26 cellular contexts compared by ENCODE assay signal in the genomic region with DNA sequence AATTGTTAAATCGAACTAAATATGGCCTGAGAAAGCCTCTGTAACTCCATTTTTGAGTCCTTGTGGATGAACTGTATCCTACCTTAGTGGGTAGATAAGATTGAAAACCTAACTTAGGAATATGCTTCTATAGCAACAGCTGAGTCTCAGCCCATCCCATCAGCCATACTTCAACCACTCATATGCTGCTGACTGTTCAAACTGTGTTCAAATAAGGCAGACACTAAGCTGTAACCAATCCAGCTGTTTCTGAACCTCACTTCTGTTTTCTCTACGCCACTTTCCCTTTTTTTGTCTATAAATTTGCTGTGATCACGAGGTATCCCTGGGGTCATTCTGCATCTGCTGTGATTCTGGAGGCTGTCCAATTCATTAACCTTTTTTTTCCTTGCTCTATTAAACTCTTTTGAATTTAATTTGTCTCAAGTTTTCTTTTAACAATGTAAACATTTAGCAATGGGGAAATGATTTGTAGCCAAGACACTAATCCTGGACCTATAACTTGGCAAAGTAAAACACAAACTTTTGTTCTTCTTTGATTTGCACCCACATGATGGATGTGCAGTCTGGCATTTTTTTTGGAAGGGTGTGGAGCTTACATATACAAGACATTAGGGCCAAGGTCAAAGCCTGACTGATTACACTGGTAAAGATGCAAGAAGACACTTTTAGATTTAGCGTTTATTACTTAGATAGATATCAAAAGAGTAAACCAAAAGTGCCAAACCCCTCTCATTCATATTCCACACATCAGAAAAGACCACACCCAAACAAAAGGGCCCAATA. TPM values are rescaled to one million over a fixed set of nuclear protein-coding genes. Genes with fewer than 3 reads are reported as not detected.
DNase-seq lines count a peak whose midpoint lies in the region; ATAC-seq, FAIRE-seq and TF ChIP-seq lines count a peak whose summit lies in the region.
"Had no signal": no experiment of that assay in that cellular context is flagged by ENCODE, and none has a peak within 500 bp of the region (broad histone marks: within the 10 kb centered on the region; RNA-seq: fewer than 3 reads in every experiment).

No MANE protein-coding gene starts in this region.

- H3K9me3 ChIP-seq in H9 (ENCODE audit: control insufficient read depth, low read depth, low read length) (no peaks in the 10 kb centered on the region), endothelial cell of umbilical vein (replicated peaks; ENCODE audit: control insufficient read depth, insufficient read depth, low read length) (no peaks in the 10 kb centered on the region)
- H3K9me3 ChIP-seq: A549, BE2C, SJCRH30 had no signal

- H3K27me3 ChIP-seq in H9 (ENCODE audit: insufficient read depth, low read length) (no peaks in the 10 kb centered on the region), endothelial cell of umbilical vein (ENCODE audit: control insufficient read depth in 2 of 2, insufficient read depth in 2 of 2, low read length in 2 of 2) (no peaks in the 10 kb centered on the region), mesendoderm (ENCODE audit: insufficient read depth, low read length, poor library complexity) (no peaks in the 10 kb centered on the region)
- H3K27me3 ChIP-seq: SJCRH30 had no signal

- no peaks in the 10 kb centered on the region; a peak in 1 of 5 replicates for H3K9me3 Mint-ChIP-seq in H9
- H3K9me3 Mint-ChIP-seq: IgD-negative memory B cell had no signal

- CTCF ChIA-PET in endothelial cell of umbilical vein (lab: Charles Lee), result interaction anchor here (1.0 to 12.6 kb wide), 3 partner anchors 15 to 70 kb away, joined by 3 to 170 read pairs (median 3); a partner anchor contains a TSS

- intact Hi-C loops in endothelial cell of umbilical vein (cut with micrococcal nuclease), result no loop called here

- no TSS peak for BruUV-seq in endothelial cell of umbilical vein (replicated peaks; lab: Mats Ljungman, UMichigan)

- H3K9ac ChIP-seq in H9 (ENCODE audit: extremely low read depth, insufficient read length, low read length), result no peak overlapping the region
- no peak overlapping the region for H3K9ac ChIP-seq in endothelial cell of umbilical vein (replicated peaks; ENCODE audit: extremely low read depth, insufficient read depth, low read length)
- no peak overlapping the region for H3K9ac ChIP-seq in mesendoderm (ENCODE audit: low read length)
- H3K9ac ChIP-seq: GM23248 had no signal

- peak overlapping the region; percentile 39 for H3K27ac ChIP-seq in H9 (ENCODE audit: insufficient read length, low read depth, low read length)
- H3K27ac ChIP-seq in endothelial cell of umbilical vein (ENCODE audit: insufficient read depth, low read depth, low read length), result no peak overlapping the region
- no peak overlapping the region for H3K27ac ChIP-seq in mesendoderm (ENCODE audit: low read depth, low read length)
- H3K27ac ChIP-seq: A549, GM23248, SJCRH30 had no signal

- POLR2A ChIA-PET in endothelial cell of umbilical vein (lab: Charles Lee), result no interaction called here

- H2BK5ac ChIP-seq in H9 (ENCODE audit: insufficient read length, low read length) (no peak overlapping the region), mesendoderm (ENCODE audit: low read length) (peak overlapping the region; percentile 45)

- no peak overlapping the region for H2BK15ac ChIP-seq in H9 (ENCODE audit: low read depth, low read length)
- no peak overlapping the region for H2BK15ac ChIP-seq in mesendoderm (replicated peaks; ENCODE audit: low read depth)

- no peaks in the 10 kb centered on the region for H3K79me1 ChIP-seq in H9 (ENCODE audit: insufficient read depth, low read depth, low read length, poor library complexity, severe bottlenecking)
- H3K79me1 ChIP-seq in mesendoderm (ENCODE audit: low read length), result peaks cover 1% of the 10 kb centered on the region

- H4K5ac ChIP-seq in H9 (ENCODE audit: insufficient read length, low read depth, low read length) (no peak overlapping the region), mesendoderm (ENCODE audit: low read length) (no peak overlapping the region)

- no peak for FAIRE-seq in endothelial cell of umbilical vein (lab: Jason Lieb, UNC)
- FAIRE-seq: A549, GM12878, RCC 7860 had no signal

- no peak overlapping the region for H4K8ac ChIP-seq in H9 (replicated peaks; ENCODE audit: insufficient read length, low read depth, low read length)
- H4K8ac ChIP-seq in mesendoderm (ENCODE audit: low read depth, low read length), result no peak overlapping the region

- no peak overlapping the region for H3K4me3 ChIP-seq in endothelial cell of umbilical vein (replicated peaks in 1 of 3; ENCODE audit: insufficient read depth in 1 of 3, low read depth in 1 of 3, low read length in 3 of 3)
- H3K4me3 ChIP-seq in mesendoderm (ENCODE audit: low read length), result no peak overlapping the region
- H3K4me3 ChIP-seq: A549, GM12878, GM23248, SJCRH30 had no signal

- H4K20me1 ChIP-seq in H9 (ENCODE audit: control insufficient read depth, insufficient read depth, insufficient read length) (no peaks in the 10 kb centered on the region), endothelial cell of umbilical vein (replicated peaks; ENCODE audit: control insufficient read depth, extremely low read depth, insufficient read depth, low read length) (no peaks in the 10 kb centered on the region)

- H2BK12ac ChIP-seq in H9 (ENCODE audit: insufficient read length, low read depth, low read length), result no peak overlapping the region

- no peak overlapping the region for H3K4ac ChIP-seq in H9 (ENCODE audit: low read depth, low read length)
- H3K4ac ChIP-seq in mesendoderm (ENCODE audit: low read depth, low read length), result no peak overlapping the region

- H3K27me3 Mint-ChIP-seq in H9 (ENCODE audit: low read depth), result no peaks in the 10 kb centered on the region
- H3K27me3 Mint-ChIP-seq: IgD-negative memory B cell had no signal

- ATAC-seq in GM18907 (IDR thresholded peaks at IDR 0.05; ENCODE audit: unreplicated experiment), result no peak
- ATAC-seq: A549, GM12878, HCT116 had no signal

- H3K36me3 ChIP-seq in endothelial cell of umbilical vein (ENCODE audit: control insufficient read depth in 2 of 2, extremely low read depth in 1 of 2, insufficient read depth in 2 of 2, low read length in 2 of 2), result no peaks in the 10 kb centered on the region
- H3K36me3 ChIP-seq in mesendoderm (ENCODE audit: control insufficient read depth, insufficient read depth, low read length), result no peaks in the 10 kb centered on the region
- H3K36me3 ChIP-seq: BE2C, SJCRH30 had no signal

- peaks cover 39 to 91% of the 10 kb centered on the region in 2 experiments for H3K4me1 Mint-ChIP-seq in H9
- H3K4me1 Mint-ChIP-seq: IgD-negative memory B cell had no signal

- WGBS in H9 (ENCODE audit: extremely low coverage, insufficient read length, low lambda C conversion rate), result no CpG with 5 or more reads among the region's 4 CpGs
- WGBS in mesendoderm (ENCODE audit: extremely low coverage, insufficient coverage, low lambda C conversion rate), result no CpG with 5 or more reads among the region's 4 CpGs

- no peak overlapping the region for H3T11ph ChIP-seq in H9 (ENCODE audit: low read length)

- no peaks in the 10 kb centered on the region for H3K79me2 ChIP-seq in H9 (ENCODE audit: insufficient read depth, low read length)
- no peaks in the 10 kb centered on the region for H3K79me2 ChIP-seq in endothelial cell of umbilical vein (ENCODE audit: control insufficient read depth, insufficient read depth, low read length)
- H3K79me2 ChIP-seq in mesendoderm (ENCODE audit: control insufficient read depth, insufficient read depth, low read length), result peaks cover 11% of the 10 kb centered on the region

- H3K27ac Mint-ChIP-seq in H9, result peak overlapping the region in 2 of 3 experiments; percentile 14 to 36; a peak in 3 of 7 replicates
- H3K27ac Mint-ChIP-seq: IgD-negative memory B cell had no signal

- H2AK5ac ChIP-seq in H9 (ENCODE audit: insufficient read length, low read length) (no peak overlapping the region), mesendoderm (ENCODE audit: low read length) (no peak overlapping the region)

- no peak overlapping the region for H4K91ac ChIP-seq in H9 (ENCODE audit: insufficient read length, low read depth, low read length)

- no peak overlapping the region for H3K4me3 Mint-ChIP-seq in H9
- H3K4me3 Mint-ChIP-seq: IgD-negative memory B cell had no signal

- H2BK20ac ChIP-seq in H9 (ENCODE audit: low read depth, low read length, poor library complexity, severe bottlenecking), result no peak overlapping the region

- TF ChIP-seq POLR2A in endothelial cell of umbilical vein (IDR thresholded peaks at IDR 0.05; ENCODE audit: low read depth, low read length), result no peak

- H3K4me2 ChIP-seq in H9 (ENCODE audit: insufficient read depth, insufficient read length, low read length), result no peak overlapping the region
- no peak overlapping the region for H3K4me2 ChIP-seq in endothelial cell of umbilical vein (ENCODE audit: insufficient read depth, low read length)
- H3K4me2 ChIP-seq in mesendoderm (ENCODE audit: low read length), result no peak overlapping the region
- H3K4me2 ChIP-seq: A549 had no signal

- dilution Hi-C loops in endothelial cell of umbilical vein (cut with MboI; ENCODE audit: extremely low pct_ligation_motif_present, low sequenced_read_pairs), result no loop called here

- H3K18ac ChIP-seq in H9 (ENCODE audit: insufficient read length, low read depth, low read length) (no peak overlapping the region), mesendoderm (ENCODE audit: low read length) (no peak overlapping the region)

- H3K56ac ChIP-seq in H9 (ENCODE audit: insufficient read length, low read depth, low read length), result no peak overlapping the region
- H3K56ac ChIP-seq in mesendoderm (ENCODE audit: low read length), result peak overlapping the region; percentile 22

- H3K14ac ChIP-seq in H9 (ENCODE audit: insufficient read depth, low read length), result no peak overlapping the region

- H3K4me1 ChIP-seq in H9 (ENCODE audit: insufficient read depth, low read length), result peaks cover 14% of the 10 kb centered on the region; the same call in 1 of the 2 replicates
- H3K4me1 ChIP-seq in endothelial cell of umbilical vein (ENCODE audit: control insufficient read depth, extremely low read depth, insufficient read depth, low read length), result no peaks in the 10 kb centered on the region
- H3K4me1 ChIP-seq in mesendoderm (ENCODE audit: control insufficient read depth, low read depth, low read length), result peaks cover 10% of the 10 kb centered on the region
- H3K4me1 ChIP-seq: A549, BE2C had no signal

- H3K23me2 ChIP-seq in H9 (ENCODE audit: insufficient read length, low read depth, low read length, poor library complexity, severe bottlenecking), result no peaks in the 10 kb centered on the region

- no peak overlapping the region for H2AFZ ChIP-seq in H9 (ENCODE audit: low read length)
- no peak overlapping the region for H2AFZ ChIP-seq in endothelial cell of umbilical vein (ENCODE audit: low read depth, low read length)
- H2AFZ ChIP-seq: GM23248 had no signal

- no peak for TF ChIP-seq CTCF in H9 (conservative IDR thresholded peaks at IDR 0.05)
- TF ChIP-seq CTCF in endothelial cell of umbilical vein (IDR thresholded peaks at IDR 0.05; ENCODE audit: extremely low read depth in 1 of 2, insufficient read depth in 1 of 2, low read depth in 1 of 2, low read length in 2 of 2), result no peak

- H2BK120ac ChIP-seq in H9 (ENCODE audit: low read depth, low read length, poor library complexity, severe bottlenecking), result no peak overlapping the region
- no peak overlapping the region for H2BK120ac ChIP-seq in mesendoderm (ENCODE audit: low read depth, low read length)

- in situ Hi-C loops in KBM-7 (cut with MboI; ENCODE audit: low pct_unique_long_range_greater_than_20kb, low sequenced_read_pairs), result no loop called here

- no peaks in the 10 kb centered on the region for H3K9me1 ChIP-seq in endothelial cell of umbilical vein (replicated peaks; ENCODE audit: control insufficient read depth, extremely low read depth, insufficient read depth, low read length)

- DNase-seq in H9 (no peak), NCI-H1105 (lab: John Stamatoyannopoulos, UW) (peak; percentile 6), endothelial cell of umbilical vein (ENCODE audit: low read depth, low spot score) (peak; percentile 37), mesendoderm (no peak), KBM-7 (no peak), anterior cingulate cortex (lab: John Stamatoyannopoulos, UW) (no peak)
- DNase-seq in stimulated activated CD4-positive, alpha-beta T cell treated with anti-CD3 and anti-CD28 coated beads, Interleukin-4, amount 100 ng/mL, for 24 hours, result no peak
- DNase-seq: BE2C, DMS79 treated with DMSO at 0.1 percent for 48 hours, GM23248, Karpas-422, NCI-H1417 treated with DMSO at 0.1 percent for 48 hours, NCI-H187, NCI-H2107, NCI-H446 treated with DMSO at 0.1 percent for 48 hours, NCI-H526 treated with DMSO at 0.1 percent for 48 hours, OCI-M1 had no signal

- H3K23ac ChIP-seq in H9 (ENCODE audit: insufficient read length, low read depth, low read length) (no peak overlapping the region), mesendoderm (ENCODE audit: low read length) (no peak overlapping the region)

- peaks cover 2 to 58% (median 25%) of the 10 kb centered on the region in 3 experiments; a peak in 6 of 7 replicates for H3K36me3 Mint-ChIP-seq in H9 (ENCODE audit: insufficient read depth in 1 of 3, low read depth in 3 of 3)
- H3K36me3 Mint-ChIP-seq: IgD-negative memory B cell had no signal

RNA-seq across cellular contexts. Expression of a gene that starts 14.9 kb away (rescaled TPM):
- total RNA-seq in H9 (2021) (62.5 and 66.0 TPM in 2 replicates), endothelial cell of umbilical vein (not detected in 2 replicates)
- polyA plus RNA-seq in endothelial cell of umbilical vein, result not detected in 2 replicates
- polyA plus RNA-seq in endothelial cell of umbilical vein (2011; cell fraction: cytosol; rRNA removed), result not detected in 2 replicates
- polyA plus RNA-seq in endothelial cell of umbilical vein (2011; cell fraction: nucleus; rRNA removed), result not detected in 2 replicates
- polyA plus RNA-seq in endothelial cell of umbilical vein (2012), result not detected in 2 replicates
- not detected in 2 replicates for polyA minus RNA-seq in endothelial cell of umbilical vein
- not detected for polyA minus RNA-seq in endothelial cell of umbilical vein (2011; cell fraction: cytosol; rRNA and poly(A)+ RNA removed)
- polyA minus RNA-seq in endothelial cell of umbilical vein (2011; cell fraction: nucleus; rRNA and poly(A)+ RNA removed), result not detected in 2 replicates
- polyA plus RNA-seq in mesendoderm (2013, experiment 1 of 2), result 98.9 TPM
- polyA plus RNA-seq in mesendoderm (2013, experiment 2 of 2), result 96.1 TPM
- total RNA-seq: GM12878, GM23248, HT1080, MCF 10A, SJCRH30 had no signal
- polyA plus RNA-seq: A549, GM23248, IgD-negative memory B cell had no signal

RNA-seq across cellular contexts. Expression of a gene that starts 32.1 kb away (rescaled TPM):
- total RNA-seq in H9 (2021), result 2.0 and 3.1 TPM in 2 replicates
- total RNA-seq in endothelial cell of umbilical vein, result not detected in 2 replicates
- not detected in 2 replicates for polyA plus RNA-seq in endothelial cell of umbilical vein
- polyA plus RNA-seq in endothelial cell of umbilical vein (2011; cell fraction: cytosol; rRNA removed), result not detected in 2 replicates
- not detected in 2 replicates for polyA plus RNA-seq in endothelial cell of umbilical vein (2011; cell fraction: nucleus; rRNA removed)
- not detected in 2 replicates for polyA plus RNA-seq in endothelial cell of umbilical vein (2012)
- not detected in 2 replicates for polyA minus RNA-seq in endothelial cell of umbilical vein
- not detected for polyA minus RNA-seq in endothelial cell of umbilical vein (2011; cell fraction: cytosol; rRNA and poly(A)+ RNA removed)
- not detected in 2 replicates for polyA minus RNA-seq in endothelial cell of umbilical vein (2011; cell fraction: nucleus; rRNA and poly(A)+ RNA removed)
- polyA plus RNA-seq in mesendoderm (2013, experiment 1 of 2), result 1.2 TPM
- polyA plus RNA-seq in mesendoderm (2013, experiment 2 of 2), result 3.0 TPM
- total RNA-seq: GM23248, HT1080, SJCRH30 had no signal
- polyA plus RNA-seq: GM12878, GM23248, IgD-negative memory B cell had no signal

RNA-seq across cellular contexts. Expression of a gene that starts 42.7 kb away (rescaled TPM):
- total RNA-seq in H9 (2021) (not detected in 2 replicates), endothelial cell of umbilical vein (not detected in 2 replicates)
- 0.66 and 2.3 TPM in 2 replicates for polyA plus RNA-seq in endothelial cell of umbilical vein
- polyA plus RNA-seq in endothelial cell of umbilical vein (2011; cell fraction: cytosol; rRNA removed), result 1.0 and 1.1 TPM in 2 replicates
- polyA plus RNA-seq in endothelial cell of umbilical vein (2011; cell fraction: nucleus; rRNA removed), result 0.93 and 1.1 TPM in 2 replicates
- 0.78 and 2.2 TPM in 2 replicates for polyA plus RNA-seq in endothelial cell of umbilical vein (2012)
- 0.42 TPM in 1 of 2 replicates, not detected in the other for polyA minus RNA-seq in endothelial cell of umbilical vein
- polyA minus RNA-seq in endothelial cell of umbilical vein (2011; cell fraction: cytosol; rRNA and poly(A)+ RNA removed), result not detected
- polyA minus RNA-seq in endothelial cell of umbilical vein (2011; cell fraction: nucleus; rRNA and poly(A)+ RNA removed), result 1.9 TPM in 1 of 2 replicates, not detected in the other
- polyA plus RNA-seq in mesendoderm (2013, experiment 1 of 2), result not detected
- polyA plus RNA-seq in mesendoderm (2013, experiment 2 of 2), result not detected
- total RNA-seq: GM12878, GM23248 had no signal
- polyA plus RNA-seq: A549, GM12878, IgD-negative memory B cell had no signal

Comparison
In these comparisons a context has a peak if more than half of its experiments do, and no peak if none do; other contexts are left out.
1. DNase-seq: peak in NCI-H1105 (single experiment) and endothelial cell of umbilical vein (single experiment); none in H9 (single experiment), mesendoderm (single experiment), KBM-7 (single experiment), anterior cingulate cortex (0 of 58) and stimulated activated CD4-positive, alpha-beta T cell treated with anti-CD3 and anti-CD28 coated beads, Interleukin-4, amount 100 ng/mL, for 24 hours (single experiment).
2. RNA of a gene that starts 14.9 kb away (total RNA-seq): 62.5 to 66.0 TPM in H9; not detected in endothelial cell of umbilical vein; every median in the first group is over 10 times any median in the second.